9 cellular contexts compared by ENCODE assay signal in genomic region chr18:13500227-13500865, GRCh38.
DNase-seq lines count a peak whose midpoint lies in the region; FAIRE-seq and TF ChIP-seq lines count a peak whose summit lies in the region.
"Had no signal": no experiment of that assay in that cellular context is flagged by ENCODE, and none has a peak within 500 bp of the region (broad histone marks: within the 10 kb centered on the region; RNA-seq: fewer than 3 reads in every experiment).

No MANE protein-coding gene starts in this region.

- no peak overlapping the region for H4K91ac ChIP-seq in mesenchymal stem cell (ENCODE audit: low read length)

- 33% methylated on average over 23 of the region's 23 CpGs for WGBS in mesenchymal stem cell

- H2BK120ac ChIP-seq in mesenchymal stem cell (ENCODE audit: low read depth, low read length), result no peak overlapping the region

- in situ Hi-C loops in GM13977 (cut with MboI; ENCODE audit: low pct_unique_long_range_greater_than_20kb, low sequenced_read_pairs, unreplicated experiment), result no loop called here

- H3K27ac ChIP-seq in mesenchymal stem cell (ENCODE audit: low read length, poor library complexity, severe bottlenecking) (no peak overlapping the region), MM.1S (ENCODE audit: low read length) (no peak overlapping the region)

- peak overlapping the region; percentile 92 for H3K9ac ChIP-seq in mesenchymal stem cell (ENCODE audit: low read length)
- no peak overlapping the region for H3K9ac ChIP-seq in MM.1S (ENCODE audit: low read length)

- H3K27me3 ChIP-seq in mesenchymal stem cell (ENCODE audit: control insufficient read depth in 1 of 2, insufficient read depth in 1 of 2, low read length in 2 of 2), result peaks cover 16 to 42% of the 10 kb centered on the region in 2 experiments
- H3K27me3 ChIP-seq in MM.1S (replicated peaks; ENCODE audit: insufficient read depth, low read length), result no peaks in the 10 kb centered on the region

- H2BK15ac ChIP-seq in mesenchymal stem cell (ENCODE audit: low read depth, poor library complexity, severe bottlenecking), result no peak overlapping the region

- TF ChIP-seq CTCF in GM13977 (IDR thresholded peaks at IDR 0.05; ENCODE audit: extremely low read depth, insufficient read depth, missing control alignments) (no peak), MM.1S (IDR thresholded peaks at IDR 0.05; ENCODE audit: low read length) (no peak)

- H3K4me3 ChIP-seq in mesenchymal stem cell (ENCODE audit: insufficient read depth in 1 of 2, low read depth in 1 of 2, low read length in 2 of 2) (peak overlapping the region in 1 of 2 experiments; percentile 67), MM.1S (ENCODE audit: low read length) (no peak overlapping the region)

- no peak overlapping the region for H4K8ac ChIP-seq in mesenchymal stem cell (ENCODE audit: low read length)

- no peak overlapping the region for H2BK12ac ChIP-seq in mesenchymal stem cell (ENCODE audit: low read length in 2 of 2)

- H3K9me3 ChIP-seq in mesenchymal stem cell (ENCODE audit: control insufficient read depth, low read length) (peaks cover 6% of the 10 kb centered on the region), MM.1S (replicated peaks; ENCODE audit: insufficient read depth, low read length) (no peaks in the 10 kb centered on the region)

- FAIRE-seq in GM19239 (lab: Jason Lieb, UNC), result no peak

- no peaks in the 10 kb centered on the region for H3K9me2 ChIP-seq in MM.1S (replicated peaks; ENCODE audit: insufficient read depth, low read length)

- no peak overlapping the region for H3K14ac ChIP-seq in mesenchymal stem cell (ENCODE audit: low read length in 2 of 2)

- H2AFZ ChIP-seq in mesenchymal stem cell (ENCODE audit: low read depth, low read length), result no peak overlapping the region
- no peak overlapping the region for H2AFZ ChIP-seq in MM.1S (ENCODE audit: low read length)

- peak overlapping the region; percentile 27 for H3K4me2 ChIP-seq in mesenchymal stem cell (ENCODE audit: low read length, poor library complexity, severe bottlenecking)
- H3K4me2 ChIP-seq in MM.1S (ENCODE audit: low read depth, low read length), result no peak overlapping the region

- no peaks in the 10 kb centered on the region for H3K79me1 ChIP-seq in mesenchymal stem cell (replicated peaks; ENCODE audit: low read length, poor library complexity, severe bottlenecking)

- H2AK5ac ChIP-seq in mesenchymal stem cell (ENCODE audit: low read length, severe bottlenecking), result no peak overlapping the region

- peak overlapping the region; percentile 37 for H2BK5ac ChIP-seq in mesenchymal stem cell (ENCODE audit: low read depth, low read length, poor library complexity, severe bottlenecking)

- H3K18ac ChIP-seq in mesenchymal stem cell (ENCODE audit: low read depth in 1 of 2, low read length in 2 of 2), result no peak overlapping the region

- no peaks in the 10 kb centered on the region for H3K79me2 ChIP-seq in MM.1S (ENCODE audit: low read length)

- H3K4me1 ChIP-seq in mesenchymal stem cell (ENCODE audit: control insufficient read depth, insufficient read depth, low read depth, low read length), result peaks cover 6% of the 10 kb centered on the region
- no peaks in the 10 kb centered on the region for H3K4me1 ChIP-seq in MM.1S (ENCODE audit: low read length)

- no peaks in the 10 kb centered on the region for H3F3A ChIP-seq in MM.1S (ENCODE audit: insufficient read depth, low read length)

- no peaks in the 10 kb centered on the region for H3K36me3 ChIP-seq in mesenchymal stem cell (ENCODE audit: control insufficient read depth in 1 of 2, insufficient read depth in 2 of 2, low read depth in 1 of 2, low read length in 2 of 2)
- no peaks in the 10 kb centered on the region for H3K36me3 ChIP-seq in MM.1S (replicated peaks; ENCODE audit: insufficient read depth, low read length)

- H3K23ac ChIP-seq in mesenchymal stem cell (ENCODE audit: low read length in 2 of 2), result no peak overlapping the region

- H3K4ac ChIP-seq in mesenchymal stem cell (ENCODE audit: low read depth in 1 of 2, low read length in 2 of 2), result no peak overlapping the region

- H4K20me1 ChIP-seq in MM.1S (ENCODE audit: insufficient read depth, low read length), result no peaks in the 10 kb centered on the region

- DNase-seq in DMS153 treated with DMSO at 0.1 percent for 48 hours (lab: John Stamatoyannopoulos, UW; ENCODE audit: unreplicated experiment), result peak; percentile 32
- DNase-seq in NCI-H2107 treated with DMSO at 0.1 percent for 48 hours (lab: John Stamatoyannopoulos, UW; ENCODE audit: unreplicated experiment), result peak; percentile 74
- DNase-seq in dermis microvascular lymphatic vessel endothelial cell (ENCODE audit: low read depth in 2 of 2), result peak; percentile 39 to 84
- peak; percentile 18 for DNase-seq in mesenchymal stem cell
- DNase-seq in middle frontal gyrus (ENCODE audit: extremely low spot score, low spot score), result no peak
- DNase-seq in GM13977 (ENCODE audit: low spot score), result no peak
- no peak for DNase-seq in MM.1S
- DNase-seq in GM19239 (ENCODE audit: insufficient read length, low spot score), result no peak
- DNase-seq: activated naive CD8-positive, alpha-beta T cell treated with anti-CD3 and anti-CD28 coated beads, Interleukin-2, amount 10 ng/mL, durations not matched to agents 7 days and 5 days had no signal

Comparison
In these comparisons a context has a peak if more than half of its experiments do, and no peak if none do; other contexts are left out.
1. DNase-seq: peak in DMS153 treated with DMSO at 0.1 percent for 48 hours (single experiment), NCI-H2107 treated with DMSO at 0.1 percent for 48 hours (single experiment), dermis microvascular lymphatic vessel endothelial cell (2 of 2) and mesenchymal stem cell (single experiment); none in middle frontal gyrus (single experiment), GM13977 (single experiment), MM.1S (single experiment) and GM19239 (single experiment).